Comparison of ENCODE assay signal across 26 cellular contexts in the genomic region with DNA sequence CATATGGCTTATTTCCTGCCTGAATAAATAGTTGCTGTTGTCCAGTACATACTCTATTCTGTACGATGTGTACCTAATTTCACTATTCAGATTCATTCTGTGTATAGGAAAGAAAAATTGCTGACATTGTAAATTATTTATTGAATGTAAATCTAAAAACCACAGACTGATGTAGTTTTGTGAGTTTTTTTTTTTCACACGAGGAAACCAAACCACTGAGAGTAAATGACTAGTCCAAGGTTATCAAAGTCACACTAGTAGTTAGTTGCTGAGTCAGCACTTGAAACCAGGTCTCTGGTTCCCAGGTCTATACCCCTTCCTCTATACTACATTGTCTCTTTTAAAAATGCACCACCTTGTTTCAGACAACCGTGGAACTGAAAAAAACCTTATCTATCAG.
A peak's percentile ranks its signal among the peaks of the same experiment; 100 is the strongest.
DNase-seq lines count a peak whose midpoint lies in the region; ATAC-seq, FAIRE-seq and TF ChIP-seq lines count a peak whose summit lies in the region.
"Had no signal": no experiment of that assay in that cellular context is flagged by ENCODE, and none has a peak within 500 bp of the region (broad histone marks: within the 10 kb centered on the region; RNA-seq: fewer than 3 reads in every experiment).

No MANE protein-coding gene starts in this region.

- H3K36me3 Mint-ChIP-seq in astrocyte (ENCODE audit: low read depth, unreplicated experiment) (no peaks in the 10 kb centered on the region), endothelial cell (ENCODE audit: low read depth, unreplicated experiment) (no peaks in the 10 kb centered on the region)
- H3K36me3 Mint-ChIP-seq: CD14-positive monocyte; CD8-positive, alpha-beta memory T cell had no signal

- TF ChIP-seq EP300 in HepG2 (IDR thresholded peaks at IDR 0.05; ENCODE audit: low read depth in 2 of 2, low read length in 2 of 2) (no peak), HepG2 (CRISPR knock-in tag; IDR thresholded peaks at IDR 0.05; ENCODE audit: borderline replicate concordance) (no peak)

- H3K9me3 ChIP-seq in HepG2 (ENCODE audit: low read length) (no peaks in the 10 kb centered on the region), right lobe of liver (no peaks in the 10 kb centered on the region), astrocyte (ENCODE audit: insufficient read depth, low read depth, low read length) (no peaks in the 10 kb centered on the region), endothelial cell of umbilical vein (replicated peaks; ENCODE audit: control insufficient read depth, insufficient read depth, low read length) (no peaks in the 10 kb centered on the region)
- H3K9me3 ChIP-seq: BE2C; BLaER1 treated with 17β-estradiol and CSF1 and Interleukin-3, amounts not matched to agents 10 nM and 100 nM had no signal

- H3K4me3 ChIP-seq in HepG2 (replicated peaks in 1 of 3; ENCODE audit: insufficient read depth in 1 of 3, low read depth in 2 of 3, low read length in 3 of 3) (no peak overlapping the region), right lobe of liver (no peak overlapping the region), astrocyte (ENCODE audit: insufficient read depth, low read depth, low read length) (no peak overlapping the region), endothelial cell of umbilical vein (replicated peaks in 1 of 3; ENCODE audit: insufficient read depth in 1 of 3, low read depth in 1 of 3, low read length in 3 of 3) (no peak overlapping the region)
- H3K4me3 ChIP-seq: BLaER1 treated with 17β-estradiol and CSF1 and Interleukin-3, amounts not matched to agents 10 nM and 100 nM; GM12878 had no signal

- dilution Hi-C loops in endothelial cell of umbilical vein (cut with MboI; ENCODE audit: extremely low pct_ligation_motif_present, low sequenced_read_pairs): no loop called here

- TF ChIP-seq RAD21 in HepG2 (CRISPR knock-in tag; IDR thresholded peaks at IDR 0.05): no peak

- no peaks in the 10 kb centered on the region for H3K27me3 Mint-ChIP-seq in astrocyte (ENCODE audit: low read depth, unreplicated experiment)
- no peaks in the 10 kb centered on the region for H3K27me3 Mint-ChIP-seq in endothelial cell (ENCODE audit: unreplicated experiment)
- H3K27me3 Mint-ChIP-seq: CD4-positive, alpha-beta T cell; CD8-positive, alpha-beta memory T cell had no signal

- no peaks in the 10 kb centered on the region for H3K36me3 ChIP-seq in HepG2 (replicated peaks in 1 of 2; ENCODE audit: control insufficient read depth in 1 of 2, insufficient read depth in 2 of 2, low read length in 2 of 2)
- no peaks in the 10 kb centered on the region for H3K36me3 ChIP-seq in right lobe of liver
- H3K36me3 ChIP-seq in astrocyte (ENCODE audit: insufficient read depth, low read length): no peaks in the 10 kb centered on the region
- no peaks in the 10 kb centered on the region for H3K36me3 ChIP-seq in endothelial cell of umbilical vein (ENCODE audit: control insufficient read depth in 2 of 2, extremely low read depth in 1 of 2, insufficient read depth in 2 of 2, low read length in 2 of 2)
- H3K36me3 ChIP-seq: BE2C; BLaER1 treated with 17β-estradiol and CSF1 and Interleukin-3, amounts not matched to agents 10 nM and 100 nM had no signal

- H3K9ac ChIP-seq in HepG2 (ENCODE audit: insufficient read depth, low read depth, low read length): no peak overlapping the region
- H3K9ac ChIP-seq in astrocyte (ENCODE audit: low read length): no peak overlapping the region
- no peak overlapping the region for H3K9ac ChIP-seq in endothelial cell of umbilical vein (replicated peaks; ENCODE audit: extremely low read depth, insufficient read depth, low read length)
- H3K9ac ChIP-seq: BLaER1 treated with 17β-estradiol and CSF1 and Interleukin-3, amounts not matched to agents 10 nM and 100 nM had no signal

- H3K4me3 Mint-ChIP-seq in astrocyte (ENCODE audit: unreplicated experiment): no peak overlapping the region
- no peak overlapping the region for H3K4me3 Mint-ChIP-seq in endothelial cell (ENCODE audit: unreplicated experiment)
- H3K4me3 Mint-ChIP-seq: CD14-positive monocyte; CD4-positive, alpha-beta T cell; CD8-positive, alpha-beta memory T cell had no signal

- no peaks in the 10 kb centered on the region for H3K27me3 ChIP-seq in HepG2 (ENCODE audit: control insufficient read depth in 1 of 2, insufficient read depth in 2 of 2, low read length in 2 of 2)
- H3K27me3 ChIP-seq in right lobe of liver: no peaks in the 10 kb centered on the region
- no peaks in the 10 kb centered on the region for H3K27me3 ChIP-seq in astrocyte (ENCODE audit: insufficient read depth, low read length)
- H3K27me3 ChIP-seq in endothelial cell of umbilical vein (ENCODE audit: control insufficient read depth in 2 of 2, insufficient read depth in 2 of 2, low read length in 2 of 2): no peaks in the 10 kb centered on the region
- H3K27me3 ChIP-seq: BE2C had no signal

- no peak overlapping the region for H3K4me2 ChIP-seq in HepG2 (ENCODE audit: low read depth, low read length)
- no peak overlapping the region for H3K4me2 ChIP-seq in astrocyte (ENCODE audit: low read length)
- H3K4me2 ChIP-seq in endothelial cell of umbilical vein (ENCODE audit: insufficient read depth, low read length): no peak overlapping the region
- H3K4me2 ChIP-seq: BLaER1 treated with 17β-estradiol and CSF1 and Interleukin-3, amounts not matched to agents 10 nM and 100 nM had no signal

- no peaks in the 10 kb centered on the region for H3K9me1 ChIP-seq in endothelial cell of umbilical vein (replicated peaks; ENCODE audit: control insufficient read depth, extremely low read depth, insufficient read depth, low read length)

- no peaks in the 10 kb centered on the region for H3K9me3 Mint-ChIP-seq in astrocyte (ENCODE audit: unreplicated experiment)
- no peaks in the 10 kb centered on the region for H3K9me3 Mint-ChIP-seq in endothelial cell (ENCODE audit: unreplicated experiment)
- H3K9me3 Mint-ChIP-seq: CD4-positive, alpha-beta T cell; CD8-positive, alpha-beta memory T cell had no signal

- TF ChIP-seq POLR2A in HepG2 (IDR thresholded peaks at IDR 0.05; ENCODE audit: insufficient read depth in 1 of 2, low read depth in 2 of 2, low read length in 2 of 2): no peak
- no peak for TF ChIP-seq POLR2A in right lobe of liver (IDR thresholded peaks at IDR 0.05)
- no peak for TF ChIP-seq POLR2A in endothelial cell of umbilical vein (IDR thresholded peaks at IDR 0.05; ENCODE audit: low read depth, low read length)

- no peaks in the 10 kb centered on the region for H3K4me1 Mint-ChIP-seq in astrocyte (ENCODE audit: low read depth, unreplicated experiment)
- H3K4me1 Mint-ChIP-seq in endothelial cell (ENCODE audit: unreplicated experiment): no peaks in the 10 kb centered on the region
- H3K4me1 Mint-ChIP-seq: CD14-positive monocyte; CD8-positive, alpha-beta memory T cell had no signal

- no peak overlapping the region for H3K27ac ChIP-seq in HepG2 (ENCODE audit: extremely low read length, insufficient read depth, low read length)
- no peak overlapping the region for H3K27ac ChIP-seq in right lobe of liver
- no peak overlapping the region for H3K27ac ChIP-seq in astrocyte (ENCODE audit: low read depth, low read length)
- H3K27ac ChIP-seq in endothelial cell of umbilical vein (ENCODE audit: insufficient read depth, low read depth, low read length): no peak overlapping the region
- H3K27ac ChIP-seq: 22Rv1; BLaER1 treated with 17β-estradiol and CSF1 and Interleukin-3, amounts not matched to agents 10 nM and 100 nM had no signal

- 41% methylated on average over 3 of the region's 3 CpGs for WGBS in HepG2 (ENCODE audit: low lambda C conversion rate)
- 54% methylated on average over 3 of the region's 3 CpGs for WGBS in right lobe of liver (ENCODE audit: insufficient coverage, low coverage, low lambda C conversion rate, missing lambda C conversion rate)

- CTCF ChIA-PET in HepG2 (lab: Yijun Ruan, JAX; ENCODE audit: low intra/inter-chr PET ratio, low total read pairs): no interaction called here
- CTCF ChIA-PET in endothelial cell of umbilical vein (lab: Charles Lee): no interaction called here

- no peak for ATAC-seq in HepG2
- no peak for ATAC-seq in right lobe of liver
- ATAC-seq in omental fat pad (ENCODE audit: low FRiP score): no peak
- ATAC-seq in GM21723 (IDR thresholded peaks at IDR 0.05; ENCODE audit: unreplicated experiment): no peak
- ATAC-seq: GM12878 had no signal

- BruUV-seq in HepG2 (replicated peaks; lab: Mats Ljungman, UMichigan) (no TSS peak), endothelial cell of umbilical vein (replicated peaks; lab: Mats Ljungman, UMichigan) (no TSS peak)

- no peaks in the 10 kb centered on the region for H3K4me1 ChIP-seq in HepG2 (ENCODE audit: insufficient read depth, low read length)
- H3K4me1 ChIP-seq in right lobe of liver: no peaks in the 10 kb centered on the region
- H3K4me1 ChIP-seq in astrocyte (ENCODE audit: insufficient read depth, low read length): no peaks in the 10 kb centered on the region
- no peaks in the 10 kb centered on the region for H3K4me1 ChIP-seq in endothelial cell of umbilical vein (ENCODE audit: control insufficient read depth, extremely low read depth, insufficient read depth, low read length)
- H3K4me1 ChIP-seq: BE2C; BLaER1 treated with 17β-estradiol and CSF1 and Interleukin-3, amounts not matched to agents 10 nM and 100 nM had no signal

- no peak for TF ChIP-seq CTCF in HepG2 (CRISPR knock-in tag; IDR thresholded peaks at IDR 0.05)
- TF ChIP-seq CTCF in right lobe of liver (IDR thresholded peaks at IDR 0.05): no peak
- TF ChIP-seq CTCF in astrocyte (IDR thresholded peaks at IDR 0.05; ENCODE audit: insufficient read depth, low read depth, low read length): no peak
- TF ChIP-seq CTCF in endothelial cell of umbilical vein (IDR thresholded peaks at IDR 0.05; ENCODE audit: extremely low read depth in 1 of 2, insufficient read depth in 1 of 2, low read depth in 1 of 2, low read length in 2 of 2): no peak
- no peak for TF ChIP-seq CTCF in endothelial cell (IDR thresholded peaks at IDR 0.05; ENCODE audit: unreplicated experiment)
- TF ChIP-seq CTCF in omental fat pad (IDR thresholded peaks at IDR 0.05): no peak

- in situ Hi-C loops in HepG2 (cut with HindIII; ENCODE audit: extremely low pct_ligation_motif_present, low pct_unique_long_range_greater_than_20kb): no loop called here

- H3K27ac Mint-ChIP-seq in astrocyte (ENCODE audit: unreplicated experiment): no peak overlapping the region
- no peak overlapping the region for H3K27ac Mint-ChIP-seq in endothelial cell (ENCODE audit: unreplicated experiment)
- H3K27ac Mint-ChIP-seq: CD14-positive monocyte; CD4-positive, alpha-beta T cell; CD8-positive, alpha-beta memory T cell had no signal

- H4K20me1 ChIP-seq in HepG2 (ENCODE audit: insufficient read depth, low read length): no peaks in the 10 kb centered on the region
- H4K20me1 ChIP-seq in astrocyte (ENCODE audit: insufficient read depth, low read length): no peaks in the 10 kb centered on the region
- H4K20me1 ChIP-seq in endothelial cell of umbilical vein (replicated peaks; ENCODE audit: control insufficient read depth, extremely low read depth, insufficient read depth, low read length): no peaks in the 10 kb centered on the region
- H4K20me1 ChIP-seq: BLaER1 treated with 17β-estradiol and CSF1 and Interleukin-3, amounts not matched to agents 10 nM and 100 nM had no signal

- H2AFZ ChIP-seq in HepG2 (ENCODE audit: low read length) (no peak overlapping the region), astrocyte (ENCODE audit: low read depth, low read length) (no peak overlapping the region), endothelial cell of umbilical vein (ENCODE audit: low read depth, low read length) (no peak overlapping the region)

- FAIRE-seq in HepG2 (lab: Jason Lieb, UNC) (no peak), astrocyte (lab: Jason Lieb, UNC) (peak; percentile 49), endothelial cell of umbilical vein (lab: Jason Lieb, UNC) (peak; percentile 12)
- FAIRE-seq: A204.1, D721Med, GM12878, GM19239 had no signal

- H3K79me2 ChIP-seq in HepG2 (ENCODE audit: insufficient read depth, low read length) (no peaks in the 10 kb centered on the region), astrocyte (ENCODE audit: insufficient read depth, low read length) (no peaks in the 10 kb centered on the region), endothelial cell of umbilical vein (ENCODE audit: control insufficient read depth, insufficient read depth, low read length) (no peaks in the 10 kb centered on the region)

- POLR2A ChIA-PET in HepG2 (lab: Yijun Ruan, JAX) (no interaction called here), endothelial cell of umbilical vein (lab: Charles Lee) (no interaction called here)

- intact Hi-C loops in HepG2 (cut with micrococcal nuclease; ENCODE audit: unreplicated experiment): no loop called here
- intact Hi-C loops in right lobe of liver (cut with DNase I): no loop called here
- intact Hi-C loops in endothelial cell of umbilical vein (cut with micrococcal nuclease): no loop called here

- DNase-seq in HepG2 (ENCODE audit: low spot score) (no peak), right lobe of liver (no peak), astrocyte (ENCODE audit: low read depth) (no peak), endothelial cell of umbilical vein (ENCODE audit: low read depth, low spot score) (no peak), endothelial cell (ENCODE audit: low spot score) (no peak), omental fat pad (ENCODE audit: low spot score) (no peak)
- DNase-seq: ACHN; AML-193; BE2C; CD4-positive, alpha-beta T cell; CD8-positive, alpha-beta memory T cell; DMS 273 treated with DMSO at 0.1 percent for 48 hours; DMS79; EL; GDM1; GOT3; H7; HCEC 1CT had no signal
